9 cellular contexts compared by ENCODE assay signal in the genomic region with DNA sequence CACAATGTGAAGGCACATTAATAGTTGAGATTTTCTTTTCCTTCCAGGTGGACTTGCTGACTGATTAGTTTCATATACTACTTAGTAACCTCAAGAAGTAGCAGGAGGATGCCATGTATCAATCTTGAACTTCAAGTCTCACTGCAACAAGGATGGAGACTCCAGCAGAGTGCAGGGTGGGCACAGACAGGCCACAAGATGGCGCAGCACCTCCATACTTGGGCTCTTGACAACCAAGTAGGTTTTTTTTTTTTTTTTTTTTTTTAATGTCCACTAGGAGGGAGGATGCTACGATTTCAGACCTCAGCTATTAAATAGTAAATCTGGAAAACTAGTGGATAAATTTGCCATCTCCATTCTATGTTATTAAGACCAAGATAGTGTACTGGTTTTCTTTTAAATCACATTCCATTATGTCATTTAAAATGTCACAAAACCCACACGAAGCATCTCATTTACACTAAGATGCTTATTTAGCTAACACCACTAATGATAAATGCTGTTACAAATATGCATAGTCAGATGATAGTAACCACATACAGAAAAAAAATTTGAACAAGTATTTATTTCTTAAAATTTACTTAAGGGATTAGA. TPM values are rescaled to one million over a fixed set of nuclear protein-coding genes. Genes with fewer than 3 reads are reported as not detected.
DNase-seq lines count a peak whose midpoint lies in the region; ATAC-seq and TF ChIP-seq lines count a peak whose summit lies in the region.
"Had no signal": no experiment of that assay in that cellular context is flagged by ENCODE, and none has a peak within 500 bp of the region (broad histone marks: within the 10 kb centered on the region; RNA-seq: fewer than 3 reads in every experiment).

No MANE protein-coding gene starts in this region.

- no peak overlapping the region for H2AK9ac ChIP-seq in IMR-90 (replicated peaks; ENCODE audit: low read depth, low read length, poor library complexity)

- H4K20me1 ChIP-seq in IMR-90 (ENCODE audit: insufficient read depth, low read length) = peaks cover 6% of the 10 kb centered on the region; the same call in 1 of the 2 replicates
- H4K20me1 ChIP-seq in PC-3 (ENCODE audit: low read length) = no peaks in the 10 kb centered on the region
- H4K20me1 ChIP-seq: BLaER1 had no signal

- H3K36me3 ChIP-seq in IMR-90 (ENCODE audit: control insufficient read depth, insufficient read depth, low read length) = peaks cover 14% of the 10 kb centered on the region
- no peaks in the 10 kb centered on the region; the same call in 1 of the 2 replicates for H3K36me3 ChIP-seq in PC-3 (ENCODE audit: low read depth, low read length)
- peaks cover 0 to 54% (median 4%) of the 10 kb centered on the region in 3 donors for H3K36me3 ChIP-seq in esophagus squamous epithelium

- no peak overlapping the region for H2AK5ac ChIP-seq in IMR-90 (ENCODE audit: low read depth, low read length)

- no peak overlapping the region for H4K8ac ChIP-seq in IMR-90 (ENCODE audit: low read depth in 2 of 2, low read length in 2 of 2)

- no peak overlapping the region for H3K56ac ChIP-seq in IMR-90 (ENCODE audit: extremely low read depth, insufficient read depth, low read length)

- no peak overlapping the region for H3K27ac Mint-ChIP-seq in nephron progenitor cell

- H4K91ac ChIP-seq in IMR-90 (ENCODE audit: insufficient read depth, low read depth, low read length) = no peak overlapping the region

- no peaks in the 10 kb centered on the region for H3K9me2 ChIP-seq in PC-3 (replicated peaks; ENCODE audit: low read length)

- H3K4me1 Mint-ChIP-seq in nephron progenitor cell = no peaks in the 10 kb centered on the region

- TF ChIP-seq POLR2A in IMR-90 (IDR thresholded peaks at IDR 0.05; ENCODE audit: low read depth, low read length) = no peak
- no peak for TF ChIP-seq POLR2A in esophagus squamous epithelium (IDR thresholded peaks at IDR 0.05)

- H3K9me1 ChIP-seq in IMR-90 (ENCODE audit: insufficient read depth, low read length) = 0 out of 2 replicates have a peak, but pooled peaks cover under 1% of the 10 kb centered on the region

- TF ChIP-seq CTCF in IMR-90 (conservative IDR thresholded peaks at IDR 0.05; ENCODE audit: low read depth, low read length) = peak; percentile 91
- TF ChIP-seq CTCF in PC-3 (conservative IDR thresholded peaks at IDR 0.05; ENCODE audit: low read depth, low read length) = peak; percentile 88
- TF ChIP-seq CTCF in esophagus squamous epithelium (IDR thresholded peaks at IDR 0.05) = peak; percentile 42 to 84 (median 72)
- TF ChIP-seq CTCF in nephron progenitor cell (IDR thresholded peaks at IDR 0.05) = peak; percentile 90

- in situ Hi-C loops in IMR-90 (cut with MboI; ENCODE audit: low sequenced_read_pairs) = no loop called here

- H2BK20ac ChIP-seq in IMR-90 (ENCODE audit: low read depth, low read length) = no peak overlapping the region

- no peak overlapping the region for H3K4me3 Mint-ChIP-seq in nephron progenitor cell

- no peak overlapping the region; the same call in 1 of the 2 replicates for H3K14ac ChIP-seq in IMR-90 (replicated peaks; ENCODE audit: low read depth, low read length)

- BruUV-seq in IMR-90 (replicated peaks; lab: Mats Ljungman, UMichigan) (no TSS peak), PC-3 (replicated peaks; lab: Mats Ljungman, UMichigan) (no TSS peak)

- no peak overlapping the region for H3K27ac ChIP-seq in IMR-90 (ENCODE audit: insufficient read depth, low read length)
- no peak overlapping the region for H3K27ac ChIP-seq in PC-3 (ENCODE audit: low read length)
- H3K27ac ChIP-seq in esophagus squamous epithelium = no peak overlapping the region
- H3K27ac ChIP-seq: BLaER1 had no signal

- H2AFZ ChIP-seq in IMR-90 (replicated peaks; ENCODE audit: low read length, poor library complexity) (no peak overlapping the region), PC-3 (ENCODE audit: low read length) (no peak overlapping the region)

- H3K4me3 ChIP-seq in IMR-90 (ENCODE audit: insufficient read depth, low read depth, low read length) (no peak overlapping the region), PC-3 (ENCODE audit: low read length) (no peak overlapping the region), esophagus squamous epithelium (no peak overlapping the region)
- H3K4me3 ChIP-seq: BLaER1 had no signal

- dilution Hi-C loops in IMR-90 (cut with HindIII; ENCODE audit: low sequenced_read_pairs, unreplicated experiment) = no loop called here

- DNase-seq in DMS79 treated with DMSO at 0.1 percent for 48 hours (lab: John Stamatoyannopoulos, UW) (peak; percentile 25), DMS79 (lab: John Stamatoyannopoulos, UW) (no peak), IMR-90 (peak; percentile 92), PC-3 (peak; percentile 72), activated T-cell treated with anti-CD3 and anti-CD28 coated beads for 48 hours (ENCODE audit: low read depth) (peak; percentile 65), esophagus squamous epithelium (lab: John Stamatoyannopoulos, UW) (no peak), nephron progenitor cell (peak; percentile 84)
- peak; percentile 71 for DNase-seq in stimulated activated naive CD4-positive, alpha-beta T cell treated with Interleukin-2 at 50 U/mL for 16 hours (lab: John Stamatoyannopoulos, UW)

- intact Hi-C loops in IMR-90 (cut with micrococcal nuclease) (loop anchor here (1.0 to 10.0 kb wide), 4 partner anchors 265 to 899 kb away; partner anchors contain the start of gene CDC20B), PC-3 (cut with micrococcal nuclease) (loop anchor here (1.0 kb wide), 1 partner anchor 265 kb away; no protein-coding TSS in a partner anchor), esophagus squamous epithelium (cut with DNase I) (loop anchor here (10.0 kb wide), 1 partner anchor 269 kb away; no protein-coding TSS in a partner anchor)

- H3K27me3 ChIP-seq in IMR-90 (ENCODE audit: control insufficient read depth, insufficient read depth, low read length) = no peaks in the 10 kb centered on the region
- H3K27me3 ChIP-seq in PC-3 (ENCODE audit: low read length) = no peaks in the 10 kb centered on the region
- no peaks in the 10 kb centered on the region for H3K27me3 ChIP-seq in esophagus squamous epithelium
- H3K27me3 ChIP-seq: BLaER1 had no signal

- no peak overlapping the region for H4K5ac ChIP-seq in IMR-90 (ENCODE audit: low read depth, low read length)

- no peak overlapping the region for H3K9ac ChIP-seq in IMR-90 (ENCODE audit: low read depth, low read length)
- H3K9ac ChIP-seq in PC-3 (ENCODE audit: low read length) = no peak overlapping the region
- H3K9ac ChIP-seq: BLaER1 had no signal

- peak overlapping the region; percentile 18 for H2BK5ac ChIP-seq in IMR-90 (ENCODE audit: low read depth, low read length, poor library complexity, severe bottlenecking)

- H3K79me2 ChIP-seq in PC-3 (ENCODE audit: low read length) = no peaks in the 10 kb centered on the region

- H3K9me3 ChIP-seq in IMR-90 (ENCODE audit: control insufficient read depth, insufficient read depth, low read length) (no peaks in the 10 kb centered on the region), PC-3 (ENCODE audit: low read length) (no peaks in the 10 kb centered on the region), esophagus squamous epithelium (no peaks in the 10 kb centered on the region)
- H3K9me3 ChIP-seq: BLaER1 had no signal

- ATAC-seq in IMR-90 (ENCODE audit: low read depth) (peak; percentile 74), PC-3 (peak; percentile 77)

- no peak overlapping the region for H3K23ac ChIP-seq in IMR-90 (ENCODE audit: low read depth, low read length)

- H3K36me3 Mint-ChIP-seq in nephron progenitor cell (ENCODE audit: low read depth) = no peaks in the 10 kb centered on the region

- WGBS in IMR-90 (ENCODE audit: extremely low coverage in 2 of 2, insufficient read length in 1 of 2), 2 experiments = no CpG with 5 or more reads among the region's 3 CpGs
- 32 to 39% methylated on average over 3 of the region's 3 CpGs for WGBS in esophagus squamous epithelium, 2 donors

- no peak overlapping the region for H3K4ac ChIP-seq in IMR-90 (ENCODE audit: low read depth, low read length)

- peak; percentile 83 for TF ChIP-seq RAD21 in IMR-90 (IDR thresholded peaks at IDR 0.05; ENCODE audit: low read length)

- H3K79me1 ChIP-seq in IMR-90 (ENCODE audit: low read depth in 1 of 2, low read length in 2 of 2) = peaks cover 3 to 4% of the 10 kb centered on the region in 2 experiments; a peak in 1 of 4 replicates

- H3K4me1 ChIP-seq in IMR-90 (ENCODE audit: control insufficient read depth, insufficient read depth, low read length) = no peaks in the 10 kb centered on the region
- H3K4me1 ChIP-seq in PC-3 (ENCODE audit: insufficient read depth, low read length) = no peaks in the 10 kb centered on the region
- peaks cover 0 to 5% (median 0%) of the 10 kb centered on the region in 3 donors for H3K4me1 ChIP-seq in esophagus squamous epithelium
- H3K4me1 ChIP-seq: BLaER1 had no signal

- H3K27me3 Mint-ChIP-seq in nephron progenitor cell (ENCODE audit: low read depth, poor library complexity) = no peaks in the 10 kb centered on the region

- no peaks in the 10 kb centered on the region for H3K9me3 Mint-ChIP-seq in nephron progenitor cell

- H2BK120ac ChIP-seq in IMR-90 (ENCODE audit: low read depth, low read length) = no peak overlapping the region

- no peak overlapping the region for H2BK15ac ChIP-seq in IMR-90 (ENCODE audit: low read depth, low read length)

- H3K18ac ChIP-seq in IMR-90 (ENCODE audit: low read depth, low read length) = no peak overlapping the region

- CTCF ChIA-PET in IMR-90 (lab: Yijun Ruan, JAX) = interaction anchor here (0.5 to 2.1 kb wide), 7 partner anchors 11 to 335 kb away, joined by 3 to 7 read pairs (median 5); no protein-coding TSS in a partner anchor
- CTCF ChIA-PET in PC-3 (lab: Charles Lee) = interaction anchor here (0.5 to 1.3 kb wide), 17 partner anchors 11 to 897 kb away, joined by 3 to 16 read pairs (median 7); no protein-coding TSS in a partner anchor

- POLR2A ChIA-PET in IMR-90 (lab: Charles Lee; ENCODE audit: unreplicated experiment) (interaction anchor here (0.6 kb wide), 1 partner anchor 333 kb away, joined by 29 read pairs; no protein-coding TSS in a partner anchor), PC-3 (lab: Charles Lee; ENCODE audit: unreplicated experiment) (no interaction called here)

- H3F3A ChIP-seq in PC-3 (ENCODE audit: low read length, unreplicated experiment) = no peaks in the 10 kb centered on the region

- H3K4me2 ChIP-seq in IMR-90 (ENCODE audit: low read depth, low read length) (no peak overlapping the region), PC-3 (ENCODE audit: low read length) (no peak overlapping the region)
- H3K4me2 ChIP-seq: BLaER1 had no signal

TF ChIP-seq in IMR-90, 13 proteins besides CTCF, POLR2A, EP300 and RAD21:
- TF ChIP-seq SMC3 (IDR thresholded peaks at IDR 0.05; ENCODE audit: low read depth, low read length) (peak; percentile 85), RCOR1 (IDR thresholded peaks at IDR 0.05; ENCODE audit: insufficient replicate concordance, low read length) (no peak), NFE2L2 (IDR thresholded peaks at IDR 0.05; ENCODE audit: low read depth, low read length) (no peak)

RNA-seq across cellular contexts. Expression of gene IL6ST, which starts 58.6 kb away (rescaled TPM):
- total RNA-seq in IMR-90 (2012; rRNA removed) = 506 and 533 TPM in 2 replicates
- polyA plus RNA-seq in IMR-90 (2012; rRNA removed) = 90.6 and 93.1 TPM in 2 replicates
- polyA plus RNA-seq in IMR-90 (2012; cell fraction: cytosol; rRNA removed) = 8.4 and 8.7 TPM in 2 replicates
- 3.7 and 44.6 TPM in 2 replicates for polyA plus RNA-seq in IMR-90 (2012; cell fraction: nucleus; rRNA removed; ENCODE audit: low replicate concordance)
- total RNA-seq in PC-3 (2014; rRNA removed) = 25.7 and 28.0 TPM in 2 replicates
- 100 to 1,000 TPM in 2 of 4 donors, 10 to 100 TPM in 2; 71.4 to 246 (median 116) TPM for total RNA-seq in esophagus squamous epithelium

Comparison
In these comparisons a context has a peak if more than half of its experiments do, and no peak if none do; other contexts are left out.
1. DNase-seq: peak in DMS79 treated with DMSO at 0.1 percent for 48 hours (single experiment), IMR-90 (single experiment), PC-3 (single experiment), activated T-cell treated with anti-CD3 and anti-CD28 coated beads for 48 hours (single experiment), nephron progenitor cell (single experiment) and stimulated activated naive CD4-positive, alpha-beta T cell treated with Interleukin-2 at 50 U/mL for 16 hours (single experiment); none in DMS79 (single experiment) and esophagus squamous epithelium (single experiment).
2. Peak in every context shown above with its lines, with median percentiles within 50 percentile points of each other: CTCF ChIP-seq.